In the genomic region with DNA sequence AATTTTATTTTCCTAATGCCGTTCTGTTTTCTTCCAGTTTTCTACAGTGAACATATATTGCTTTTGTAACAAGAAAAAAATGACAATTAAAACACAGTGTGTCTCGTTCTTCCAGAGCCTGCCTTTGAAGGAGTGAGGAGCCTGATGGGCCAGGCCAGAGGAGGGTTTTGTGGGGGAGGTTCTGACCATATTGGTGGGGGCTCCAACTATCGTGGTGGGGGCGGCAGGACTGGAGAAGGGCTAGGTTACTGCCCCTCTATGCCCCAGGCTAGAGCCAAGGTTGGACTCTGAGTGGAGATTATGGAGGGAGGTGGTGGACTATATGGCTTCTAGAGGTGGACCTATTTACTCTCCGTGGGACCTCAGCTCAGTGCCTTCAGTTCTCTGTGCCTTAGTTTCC, we compare ENCODE assay signal across 25 cellular contexts. TPM values are rescaled to one million over a fixed set of nuclear protein-coding genes. Genes with fewer than 3 reads are reported as not detected.
DNase-seq lines count a peak whose midpoint lies in the region; ATAC-seq, FAIRE-seq and TF ChIP-seq lines count a peak whose summit lies in the region.
"Had no signal": no experiment of that assay in that cellular context is flagged by ENCODE, and none has a peak within 500 bp of the region (broad histone marks: within the 10 kb centered on the region; RNA-seq: fewer than 3 reads in every experiment).

No MANE protein-coding gene starts in this region.

- TF ChIP-seq CTCF in right atrium auricular region (IDR thresholded peaks at IDR 0.05) (no peak), RWPE2 (IDR thresholded peaks at IDR 0.05; ENCODE audit: poor library complexity, severe bottlenecking) (no peak), kidney (IDR thresholded peaks at IDR 0.05; ENCODE audit: borderline replicate concordance, extremely low read depth, insufficient read depth) (no peak), mammary epithelial cell (conservative IDR thresholded peaks at IDR 0.05 in 1 of 2, IDR thresholded peaks at IDR 0.05 in 1 of 2; ENCODE audit: extremely low read depth in 1 of 2, insufficient read depth in 1 of 2, low read depth in 1 of 2, low read length in 2 of 2) (no peak)

- no TSS peak for BruUV-seq in mammary epithelial cell (replicated peaks; lab: Mats Ljungman, UMichigan)

- H3K9ac ChIP-seq in kidney (ENCODE audit: low read length in 2 of 2) (no peak overlapping the region), mammary epithelial cell (ENCODE audit: insufficient read depth, low read length) (no peak overlapping the region)
- H3K9ac ChIP-seq: BLaER1 had no signal

- whole genome bisulfite sequencing in mammary epithelial cell (ENCODE audit: low coverage, missing lambda C conversion rate) = 57% methylated on average over 5 of the region's 5 CpGs

- H3K9me3 ChIP-seq in right atrium auricular region (peaks cover 0 to 7% of the 10 kb centered on the region in 2 donors), RWPE2 (ENCODE audit: severe bottlenecking) (peaks cover 14% of the 10 kb centered on the region), kidney (ENCODE audit: control insufficient read depth in 1 of 2, low read length in 2 of 2) (peaks cover 0 to 3% of the 10 kb centered on the region in 2 donors), mammary epithelial cell (replicated peaks; ENCODE audit: insufficient read depth, low read length) (no peaks in the 10 kb centered on the region)
- H3K9me3 ChIP-seq: BE2C, BLaER1 had no signal

- H3K4me1 ChIP-seq in right atrium auricular region (no peaks in the 10 kb centered on the region), RWPE2 (ENCODE audit: insufficient read depth, poor library complexity, severe bottlenecking) (peaks cover 6% of the 10 kb centered on the region), kidney (ENCODE audit: control insufficient read depth in 1 of 2, insufficient read depth in 1 of 2, low read depth in 1 of 2, low read length in 2 of 2) (no peaks in the 10 kb centered on the region), mammary epithelial cell (ENCODE audit: insufficient read depth, low read length) (no peaks in the 10 kb centered on the region)
- H3K4me1 ChIP-seq: BE2C, BLaER1 had no signal

- dilution Hi-C loops in mammary epithelial cell (cut with HindIII; ENCODE audit: low sequenced_read_pairs) = no loop called here

- no peaks in the 10 kb centered on the region for H3K79me2 ChIP-seq in mammary epithelial cell (ENCODE audit: insufficient read depth, low read length)

- H3K27me3 ChIP-seq in right atrium auricular region (no peaks in the 10 kb centered on the region), RWPE2 (ENCODE audit: insufficient read depth, poor library complexity, severe bottlenecking) (peaks cover 3% of the 10 kb centered on the region), mammary epithelial cell (ENCODE audit: insufficient read depth, low read length) (no peaks in the 10 kb centered on the region)
- H3K27me3 ChIP-seq: BE2C, BLaER1 had no signal

- no peak for ATAC-seq in Right ventricle myocardium superior (ENCODE audit: poor library complexity)
- ATAC-seq in RWPE2 (ENCODE audit: low read depth) = no peak
- ATAC-seq: GM12878 had no signal

- in situ Hi-C loops in mammary epithelial cell (cut with MboI; ENCODE audit: low sequenced_read_pairs in 2 of 2) = no loop called here

- intact Hi-C loops in Right ventricle myocardium superior (cut with DNase I) = no loop called here
- intact Hi-C loops in kidney (cut with DNase I) = no loop called here
- intact Hi-C loops in mammary epithelial cell (cut with micrococcal nuclease) = no loop called here

- H4K20me1 ChIP-seq in mammary epithelial cell (ENCODE audit: insufficient read depth, low read length) = no peaks in the 10 kb centered on the region

- FAIRE-seq in kidney (lab: Jason Lieb, UNC) = no peak
- FAIRE-seq: A204.1, GM12878, GM12892 had no signal

- H2AFZ ChIP-seq in mammary epithelial cell (ENCODE audit: low read depth, low read length) = no peak overlapping the region

- H3K4me2 ChIP-seq in mammary epithelial cell (ENCODE audit: insufficient read depth, low read depth, low read length) = no peak overlapping the region
- H3K4me2 ChIP-seq: BLaER1 had no signal

- H3K36me3 ChIP-seq in right atrium auricular region = no peaks in the 10 kb centered on the region
- no peaks in the 10 kb centered on the region for H3K36me3 ChIP-seq in RWPE2 (ENCODE audit: low read depth)
- H3K36me3 ChIP-seq in kidney (ENCODE audit: control insufficient read depth in 1 of 2, insufficient read depth in 2 of 2, low read length in 2 of 2) = no peaks in the 10 kb centered on the region
- no peaks in the 10 kb centered on the region for H3K36me3 ChIP-seq in mammary epithelial cell (ENCODE audit: insufficient read depth, low read length)
- H3K36me3 ChIP-seq: BE2C, BLaER1 had no signal

- CTCF ChIA-PET in mammary epithelial cell (lab: Charles Lee; ENCODE audit: low non-redundant PET) = no interaction called here

- no peak overlapping the region for H3K27ac ChIP-seq in right atrium auricular region
- H3K27ac ChIP-seq in RWPE2 (ENCODE audit: poor library complexity, severe bottlenecking) = peak overlapping the region; percentile 63
- no peak overlapping the region for H3K27ac ChIP-seq in kidney (ENCODE audit: low read depth in 2 of 2, low read length in 2 of 2)
- H3K27ac ChIP-seq in mammary epithelial cell (ENCODE audit: insufficient read depth, low read depth, low read length) = no peak overlapping the region
- H3K27ac ChIP-seq: BLaER1 had no signal

- no peak overlapping the region for H3K4me3 ChIP-seq in right atrium auricular region
- no peak overlapping the region for H3K4me3 ChIP-seq in RWPE2 (ENCODE audit: severe bottlenecking)
- no peak overlapping the region for H3K4me3 ChIP-seq in kidney (ENCODE audit: low read length in 2 of 2)
- no peak overlapping the region for H3K4me3 ChIP-seq in mammary epithelial cell (replicated peaks in 1 of 3; ENCODE audit: insufficient read depth in 1 of 3, low read depth in 2 of 3, low read length in 3 of 3)
- H3K4me3 ChIP-seq: BLaER1, GM12878 had no signal

- DNase-seq in Right ventricle myocardium superior (peak; percentile 8), right atrium auricular region (ENCODE audit: low spot score) (no peak), RWPE2 (ENCODE audit: low spot score) (peak; percentile 76), kidney (peak; percentile 22), SHP77 (lab: John Stamatoyannopoulos, UW) (no peak), mammary epithelial cell (no peak)
- DNase-seq: 8988T; ACHN; C1 segment of cervical spinal cord; CD4-positive, alpha-beta memory T cell; CD4-positive, CD25-positive, alpha-beta regulatory T cell; CD8-positive, alpha-beta memory T cell; COR-L47; DMS 273 treated with DMSO at 0.1 percent for 48 hours; DMS153; DMS53; DMS79; DND-41; EL; GDM1 had no signal

RNA-seq across cellular contexts. Expression of gene DLGAP4, which starts 24.0 kb away (rescaled TPM):
- total RNA-seq in Right ventricle myocardium superior = 40.9 TPM
- 10 to 100 TPM; 30.0 to 50.2 TPM for total RNA-seq in right atrium auricular region
- 62.4 TPM for total RNA-seq in kidney
- polyA plus RNA-seq in kidney (ENCODE audit: insufficient read depth, low read depth, low replicate concordance) = 19.6 TPM
- 10 to 100 TPM; 30.2 to 62.0 TPM for total RNA-seq in mammary epithelial cell
- 23.0 TPM for polyA plus RNA-seq in mammary epithelial cell
- polyA minus RNA-seq in mammary epithelial cell = 122 TPM

Comparison
In these comparisons a context has a peak if more than half of its experiments do, and no peak if none do; other contexts are left out.
1. DNase-seq: peak in Right ventricle myocardium superior (single experiment), RWPE2 (single experiment) and kidney (single experiment); none in right atrium auricular region (single experiment), SHP77 (0 of 2) and mammary epithelial cell (single experiment).